ENCODE assay signal across 21 cellular contexts in genomic region chr13:31134055-31134711, GRCh38. TPM values are rescaled to one million over a fixed set of nuclear protein-coding genes. Genes with fewer than 3 reads are reported as not detected.
DNase-seq lines count a peak whose midpoint lies in the region; ATAC-seq and TF ChIP-seq lines count a peak whose summit lies in the region.
"Had no signal": no experiment of that assay in that cellular context is flagged by ENCODE, and none has a peak within 500 bp of the region (broad histone marks: within the 10 kb centered on the region; RNA-seq: fewer than 3 reads in every experiment).

No MANE protein-coding gene starts in this region.

- H2AFZ ChIP-seq in Karpas-422 (ENCODE audit: low read length), result no peak overlapping the region

- no peak for TF ChIP-seq CTCF in foreskin keratinocyte (conservative IDR thresholded peaks at IDR 0.05)

- peak; percentile 46 to 79 for ATAC-seq in activated naive CD4-positive, alpha-beta T cell treated with anti-CD3 and anti-CD28 coated beads, Interleukin-2, amount 50 U/mL, for 72 hours
- ATAC-seq in stimulated activated naive B cell treated with anti-CD40 and anti-IgM and Interleukin-4, amounts not matched to agents 10 μg/mL and 1 μg/mL and 100 μg/mL, for 72 hours (replicated peaks), result no peak
- ATAC-seq in foreskin keratinocyte, result no peak
- ATAC-seq: upper lobe of right lung had no signal

- H3K9ac ChIP-seq in Karpas-422 (ENCODE audit: low read length), result no peak overlapping the region
- H3K9ac ChIP-seq: BLaER1 had no signal

- H3K4me3 ChIP-seq in Karpas-422 (ENCODE audit: low read length), result no peak overlapping the region
- H3K4me3 ChIP-seq: BLaER1, HAP-1, Peyer's patch, prostate gland, SJSA1, upper lobe of right lung had no signal

- no peaks in the 10 kb centered on the region for H3K79me2 ChIP-seq in Karpas-422 (ENCODE audit: low read length)

- no peaks in the 10 kb centered on the region for H3K27me3 Mint-ChIP-seq in activated CD4-positive, alpha-beta T cell treated with anti-CD3 and anti-CD28 coated beads, Interleukin-2, amount 10 ng/mL, durations not matched to agents 24 days and 14 days
- H3K27me3 Mint-ChIP-seq in stimulated activated naive B cell treated with anti-CD40 and anti-IgM and Interleukin-4, amounts not matched to agents 10 μg/mL and 1 μg/mL and 100 μg/mL, for 72 hours, result no peaks in the 10 kb centered on the region
- H3K27me3 Mint-ChIP-seq: IgD-negative memory B cell had no signal

- no peaks in the 10 kb centered on the region for H3K9me3 ChIP-seq in KOPT-K1 (ENCODE audit: insufficient read depth, low read length, poor library complexity, severe bottlenecking)
- no peaks in the 10 kb centered on the region for H3K9me3 ChIP-seq in Karpas-422 (ENCODE audit: low read length)
- H3K9me3 ChIP-seq: BLaER1, HAP-1, Peyer's patch, prostate gland, SJSA1, upper lobe of right lung had no signal

- H3K27me3 ChIP-seq in Karpas-422 (ENCODE audit: low read length), result no peaks in the 10 kb centered on the region
- no peaks in the 10 kb centered on the region for H3K27me3 ChIP-seq in foreskin keratinocyte
- H3K27me3 ChIP-seq: BLaER1, Peyer's patch, SJSA1, upper lobe of right lung had no signal

- H3K4me3 Mint-ChIP-seq in activated CD4-positive, alpha-beta T cell treated with anti-CD3 and anti-CD28 coated beads, Interleukin-2, amount 10 ng/mL, durations not matched to agents 24 days and 14 days, result peak overlapping the region; percentile 19
- H3K4me3 Mint-ChIP-seq in stimulated activated naive B cell treated with anti-CD40 and anti-IgM and Interleukin-4, amounts not matched to agents 10 μg/mL and 1 μg/mL and 100 μg/mL, for 72 hours, result no peak overlapping the region
- H3K4me3 Mint-ChIP-seq: IgD-negative memory B cell, neural crest cell had no signal

- H3K27ac Mint-ChIP-seq in activated CD4-positive, alpha-beta T cell treated with anti-CD3 and anti-CD28 coated beads, Interleukin-2, amount 10 ng/mL, durations not matched to agents 24 days and 14 days, result peak overlapping the region; percentile 86
- H3K27ac Mint-ChIP-seq in activated naive CD4-positive, alpha-beta T cell treated with anti-CD3 and anti-CD28 coated beads, Interleukin-2, amount 50 U/mL, for 72 hours, result peak overlapping the region; percentile 36 to 86
- peak overlapping the region; percentile 14 for H3K27ac Mint-ChIP-seq in stimulated activated naive B cell treated with anti-CD40 and anti-IgM and Interleukin-4, amounts not matched to agents 10 μg/mL and 1 μg/mL and 100 μg/mL, for 72 hours
- H3K27ac Mint-ChIP-seq: IgD-negative memory B cell had no signal

- H3K4me1 ChIP-seq in Karpas-422 (ENCODE audit: low read length) (no peaks in the 10 kb centered on the region), foreskin keratinocyte (peaks cover 4% of the 10 kb centered on the region)
- H3K4me1 ChIP-seq: HAP-1, Peyer's patch, prostate gland, SJSA1, upper lobe of right lung had no signal

- no peaks in the 10 kb centered on the region for H3K9me2 ChIP-seq in Karpas-422 (replicated peaks; ENCODE audit: insufficient read depth, low read length)

- 0 out of 2 replicates have a peak, but pooled peaks cover 16% of the 10 kb centered on the region for H4K20me1 ChIP-seq in Karpas-422 (ENCODE audit: insufficient read depth, low read depth, low read length)
- H4K20me1 ChIP-seq: BLaER1 had no signal

- no peak overlapping the region for H3K4me2 ChIP-seq in Karpas-422 (ENCODE audit: low read depth, low read length, poor library complexity, severe bottlenecking)
- H3K4me2 ChIP-seq: BLaER1 had no signal

- H3K4me1 Mint-ChIP-seq in activated CD4-positive, alpha-beta T cell treated with anti-CD3 and anti-CD28 coated beads, Interleukin-2, amount 10 ng/mL, durations not matched to agents 24 days and 14 days, result peaks cover 56% of the 10 kb centered on the region
- H3K4me1 Mint-ChIP-seq in stimulated activated naive B cell treated with anti-CD40 and anti-IgM and Interleukin-4, amounts not matched to agents 10 μg/mL and 1 μg/mL and 100 μg/mL, for 72 hours, result peaks cover 7 to 11% of the 10 kb centered on the region in 2 donors
- H3K4me1 Mint-ChIP-seq: neural crest cell had no signal

- peak; percentile 73 for DNase-seq in activated CD4-positive, alpha-beta T cell treated with anti-CD3 and anti-CD28 coated beads, Interleukin-2, amount 10 ng/mL, durations not matched to agents 24 days and 14 days
- no peak for DNase-seq in activated CD4-positive, alpha-beta T cell treated with anti-CD3 and anti-CD28 coated beads, Interleukin-2, amount 50 U/mL, for 4 hours
- DNase-seq in activated naive CD4-positive, alpha-beta T cell treated with anti-CD3 and anti-CD28 coated beads, Interleukin-2, amount 50 U/mL, for 72 hours (ENCODE audit: low spot score in 2 of 2), result no peak
- no peak for DNase-seq in stimulated activated naive B cell treated with anti-CD40 and anti-IgM and Interleukin-4, amounts not matched to agents 10 μg/mL and 1 μg/mL and 100 μg/mL, for 72 hours
- DNase-seq in NCI-H2029 (lab: John Stamatoyannopoulos, UW), result no peak
- no peak for DNase-seq in Karpas-422
- no peak for DNase-seq in foreskin keratinocyte
- DNase-seq: cerebellar nuclear complex; effector CD4-positive, alpha-beta T cell; NCI-H1694 treated with DMSO at 0.1 percent for 48 hours; NCI-H2227 treated with DMSO at 0.1 percent for 48 hours; Peyer's patch; stimulated activated CD4-positive, alpha-beta T cell treated with anti-CD3 and anti-CD28 coated beads, Interleukin-2, amount 100 ng/mL, for 24 hours; upper lobe of right lung had no signal

- H3K36me3 ChIP-seq in KOPT-K1 (ENCODE audit: insufficient read depth, low read length), result peaks cover 47% of the 10 kb centered on the region
- peaks cover 43% of the 10 kb centered on the region for H3K36me3 ChIP-seq in Karpas-422 (ENCODE audit: insufficient read depth, low read length)
- H3K36me3 ChIP-seq: prostate gland had no signal

- H3K27ac ChIP-seq in KOPT-K1 (ENCODE audit: low read depth, low read length, poor library complexity, severe bottlenecking) (peak overlapping the region; percentile 98), Karpas-422 (ENCODE audit: low read length) (no peak overlapping the region), foreskin keratinocyte (no peak overlapping the region)
- H3K27ac ChIP-seq: BLaER1, Peyer's patch, prostate gland, SJSA1, upper lobe of right lung had no signal

- no peaks in the 10 kb centered on the region for H3K9me3 Mint-ChIP-seq in activated CD4-positive, alpha-beta T cell treated with anti-CD3 and anti-CD28 coated beads, Interleukin-2, amount 10 ng/mL, durations not matched to agents 24 days and 14 days
- H3K9me3 Mint-ChIP-seq in activated naive CD4-positive, alpha-beta T cell treated with anti-CD3 and anti-CD28 coated beads, Interleukin-2, amount 50 U/mL, for 72 hours, result no peaks in the 10 kb centered on the region
- H3K9me3 Mint-ChIP-seq in stimulated activated naive B cell treated with anti-CD40 and anti-IgM and Interleukin-4, amounts not matched to agents 10 μg/mL and 1 μg/mL and 100 μg/mL, for 72 hours, result no peaks in the 10 kb centered on the region
- H3K9me3 Mint-ChIP-seq: IgD-negative memory B cell, neural crest cell had no signal

- H3K36me3 Mint-ChIP-seq in activated CD4-positive, alpha-beta T cell treated with anti-CD3 and anti-CD28 coated beads, Interleukin-2, amount 10 ng/mL, durations not matched to agents 24 days and 14 days (ENCODE audit: low read depth), result peaks cover 65% of the 10 kb centered on the region
- H3K36me3 Mint-ChIP-seq in activated naive CD4-positive, alpha-beta T cell treated with anti-CD3 and anti-CD28 coated beads, Interleukin-2, amount 50 U/mL, for 72 hours, result peaks cover 17 to 29% of the 10 kb centered on the region in 2 donors
- H3K36me3 Mint-ChIP-seq in stimulated activated naive B cell treated with anti-CD40 and anti-IgM and Interleukin-4, amounts not matched to agents 10 μg/mL and 1 μg/mL and 100 μg/mL, for 72 hours, result peaks cover 26 to 44% of the 10 kb centered on the region in 2 donors

- intact Hi-C loops in activated CD4-positive, alpha-beta T cell treated with anti-CD3 and anti-CD28 coated beads, Interleukin-2, amount 10 ng/mL, durations not matched to agents 24 days and 14 days (cut with micrococcal nuclease), result loop anchor here (1.0 to 5.0 kb wide), 4 partner anchors 27 to 95 kb away; partner anchors contain the start of gene HSPH1

RNA-seq across cellular contexts. Expression of gene HSPH1, which starts 27.5 kb away (rescaled TPM):
- total RNA-seq in activated CD4-positive, alpha-beta T cell treated with anti-CD3 and anti-CD28 coated beads, Interleukin-2, amount 10 ng/mL, durations not matched to agents 24 days and 14 days, result 381 and 385 TPM in 2 replicates
- total RNA-seq in activated naive CD4-positive, alpha-beta T cell treated with anti-CD3 and anti-CD28 coated beads, Interleukin-2, amount 50 U/mL, for 72 hours, result 100 to 1,000 TPM; 165 to 253 TPM
- total RNA-seq in Karpas-422 (2014; rRNA removed; shearing (Covaris generic); ENCODE audit: low replicate concordance), result 66.3 and 116 TPM in 2 replicates
- 129 and 173 TPM in 2 replicates for total RNA-seq in foreskin keratinocyte
- polyA plus RNA-seq in foreskin keratinocyte, result 80.2 and 113 TPM in 2 replicates

Comparison
In these comparisons a context has a peak if more than half of its experiments do, and no peak if none do; other contexts are left out.
1. H3K27ac Mint-ChIP-seq: peak in every context shown above with its lines; median percentile 86 in activated CD4-positive, alpha-beta T cell treated with anti-CD3 and anti-CD28 coated beads, Interleukin-2, amount 10 ng/mL, durations not matched to agents 24 days and 14 days; 61 in activated naive CD4-positive, alpha-beta T cell treated with anti-CD3 and anti-CD28 coated beads, Interleukin-2, amount 50 U/mL, for 72 hours; 14 in stimulated activated naive B cell treated with anti-CD40 and anti-IgM and Interleukin-4, amounts not matched to agents 10 μg/mL and 1 μg/mL and 100 μg/mL, for 72 hours.
2. ATAC-seq: peak in activated naive CD4-positive, alpha-beta T cell treated with anti-CD3 and anti-CD28 coated beads, Interleukin-2, amount 50 U/mL, for 72 hours (2 of 2); none in stimulated activated naive B cell treated with anti-CD40 and anti-IgM and Interleukin-4, amounts not matched to agents 10 μg/mL and 1 μg/mL and 100 μg/mL, for 72 hours (0 of 2) and foreskin keratinocyte (single experiment).